In the genomic region with DNA sequence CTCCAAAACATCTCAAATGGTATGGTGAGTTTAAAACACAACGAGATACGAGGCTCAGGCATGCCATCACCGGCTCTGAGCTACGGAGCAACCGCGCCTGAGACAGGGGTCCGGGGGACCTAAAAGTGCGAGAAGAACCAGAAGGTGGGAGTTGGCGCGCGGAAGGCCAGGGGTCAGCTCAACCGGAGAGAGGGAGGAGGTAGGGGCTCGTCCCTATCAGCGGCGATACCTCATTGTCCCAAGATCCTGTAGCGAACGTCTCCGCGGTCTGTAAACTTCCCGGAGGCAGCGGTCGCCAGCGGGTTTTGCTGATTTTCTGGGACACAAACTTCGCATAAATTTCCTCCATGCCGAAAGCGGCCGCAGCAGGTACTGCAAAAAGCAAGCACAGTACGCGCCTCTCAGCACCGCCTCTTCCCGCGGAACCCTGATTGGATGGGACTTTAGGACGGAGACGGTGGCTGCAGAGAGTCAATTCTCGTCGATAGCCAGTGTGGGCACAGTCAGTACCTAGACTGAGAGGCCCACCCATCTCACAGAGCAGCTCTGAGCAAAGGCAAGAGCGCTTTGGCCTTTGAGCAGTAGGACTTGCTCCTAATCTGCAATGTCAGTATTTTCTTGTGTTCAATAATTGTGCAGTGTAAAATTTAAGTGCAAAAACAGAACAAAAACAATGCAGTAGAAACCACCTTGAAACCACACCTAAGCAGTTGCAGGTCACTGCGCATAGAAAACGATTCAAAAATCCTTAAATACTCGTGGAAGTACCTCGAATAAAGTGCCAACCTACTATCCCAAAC, we compare ENCODE assay signal across 1 cellular context.
TF ChIP-seq lines count a peak whose summit lies in the region.

A gene with protein sequence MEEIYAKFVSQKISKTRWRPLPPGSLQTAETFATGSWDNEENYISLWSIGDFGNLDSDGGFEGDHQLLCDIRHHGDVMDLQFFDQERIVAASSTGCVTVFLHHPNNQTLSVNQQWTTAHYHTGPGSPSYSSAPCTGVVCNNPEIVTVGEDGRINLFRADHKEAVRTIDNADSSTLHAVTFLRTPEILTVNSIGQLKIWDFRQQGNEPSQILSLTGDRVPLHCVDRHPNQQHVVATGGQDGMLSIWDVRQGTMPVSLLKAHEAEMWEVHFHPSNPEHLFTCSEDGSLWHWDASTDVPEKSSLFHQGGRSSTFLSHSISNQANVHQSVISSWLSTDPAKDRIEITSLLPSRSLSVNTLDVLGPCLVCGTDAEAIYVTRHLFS (minus strand): TSS at position 383 of the 800 bp plus-strand sequence. CDS start 34 bp downstream, at position 349.

TF ChIP-seq in K562, 482 proteins besides CTCF, POLR2A, EP300 and RAD21 (continued from another document):
- TF ChIP-seq, protein P1, sequence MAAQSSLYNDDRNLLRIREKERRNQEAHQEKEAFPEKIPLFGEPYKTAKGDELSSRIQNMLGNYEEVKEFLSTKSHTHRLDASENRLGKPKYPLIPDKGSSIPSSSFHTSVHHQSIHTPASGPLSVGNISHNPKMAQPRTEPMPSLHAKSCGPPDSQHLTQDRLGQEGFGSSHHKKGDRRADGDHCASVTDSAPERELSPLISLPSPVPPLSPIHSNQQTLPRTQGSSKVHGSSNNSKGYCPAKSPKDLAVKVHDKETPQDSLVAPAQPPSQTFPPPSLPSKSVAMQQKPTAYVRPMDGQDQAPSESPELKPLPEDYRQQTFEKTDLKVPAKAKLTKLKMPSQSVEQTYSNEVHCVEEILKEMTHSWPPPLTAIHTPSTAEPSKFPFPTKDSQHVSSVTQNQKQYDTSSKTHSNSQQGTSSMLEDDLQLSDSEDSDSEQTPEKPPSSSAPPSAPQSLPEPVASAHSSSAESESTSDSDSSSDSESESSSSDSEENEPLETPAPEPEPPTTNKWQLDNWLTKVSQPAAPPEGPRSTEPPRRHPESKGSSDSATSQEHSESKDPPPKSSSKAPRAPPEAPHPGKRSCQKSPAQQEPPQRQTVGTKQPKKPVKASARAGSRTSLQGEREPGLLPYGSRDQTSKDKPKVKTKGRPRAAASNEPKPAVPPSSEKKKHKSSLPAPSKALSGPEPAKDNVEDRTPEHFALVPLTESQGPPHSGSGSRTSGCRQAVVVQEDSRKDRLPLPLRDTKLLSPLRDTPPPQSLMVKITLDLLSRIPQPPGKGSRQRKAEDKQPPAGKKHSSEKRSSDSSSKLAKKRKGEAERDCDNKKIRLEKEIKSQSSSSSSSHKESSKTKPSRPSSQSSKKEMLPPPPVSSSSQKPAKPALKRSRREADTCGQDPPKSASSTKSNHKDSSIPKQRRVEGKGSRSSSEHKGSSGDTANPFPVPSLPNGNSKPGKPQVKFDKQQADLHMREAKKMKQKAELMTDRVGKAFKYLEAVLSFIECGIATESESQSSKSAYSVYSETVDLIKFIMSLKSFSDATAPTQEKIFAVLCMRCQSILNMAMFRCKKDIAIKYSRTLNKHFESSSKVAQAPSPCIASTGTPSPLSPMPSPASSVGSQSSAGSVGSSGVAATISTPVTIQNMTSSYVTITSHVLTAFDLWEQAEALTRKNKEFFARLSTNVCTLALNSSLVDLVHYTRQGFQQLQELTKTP (IDR thresholded peaks at IDR 0.05; ENCODE audit: low read depth in 1 of 2, partially characterized antibody in 2 of 2), result peak; percentile 11 to 44
